In genomic region chr6:154951400-154952200, GRCh38 we compare ENCODE assay signal across 1 cellular context.
TF ChIP-seq lines count a peak whose summit lies in the region.

No MANE protein-coding gene starts in this region.

TF ChIP-seq in WTC11, 78 proteins besides CTCF, POLR2A, EP300 and RAD21 (continued from another document):
- TF ChIP-seq ATF6 (CRISPR knock-in tag; IDR thresholded peaks at IDR 0.05) (no peak), NR2C2 (CRISPR knock-in tag; IDR thresholded peaks at IDR 0.05) (no peak), NFE2L1 (CRISPR knock-in tag; IDR thresholded peaks at IDR 0.05) (no peak), USF1 (CRISPR knock-in tag; IDR thresholded peaks at IDR 0.05) (no peak), NR3C1 (CRISPR knock-in tag; conservative IDR thresholded peaks at IDR 0.05; ENCODE audit: low read depth) (no peak), HMGA2 (CRISPR knock-in tag; IDR thresholded peaks at IDR 0.05) (no peak), ZNF263 (CRISPR knock-in tag; IDR thresholded peaks at IDR 0.05; ENCODE audit: low read depth) (no peak)
TF ChIP-seq in WTC11: peak in this region for 0.
